ENCODE assay signal across 17 cellular contexts in the genomic region with DNA sequence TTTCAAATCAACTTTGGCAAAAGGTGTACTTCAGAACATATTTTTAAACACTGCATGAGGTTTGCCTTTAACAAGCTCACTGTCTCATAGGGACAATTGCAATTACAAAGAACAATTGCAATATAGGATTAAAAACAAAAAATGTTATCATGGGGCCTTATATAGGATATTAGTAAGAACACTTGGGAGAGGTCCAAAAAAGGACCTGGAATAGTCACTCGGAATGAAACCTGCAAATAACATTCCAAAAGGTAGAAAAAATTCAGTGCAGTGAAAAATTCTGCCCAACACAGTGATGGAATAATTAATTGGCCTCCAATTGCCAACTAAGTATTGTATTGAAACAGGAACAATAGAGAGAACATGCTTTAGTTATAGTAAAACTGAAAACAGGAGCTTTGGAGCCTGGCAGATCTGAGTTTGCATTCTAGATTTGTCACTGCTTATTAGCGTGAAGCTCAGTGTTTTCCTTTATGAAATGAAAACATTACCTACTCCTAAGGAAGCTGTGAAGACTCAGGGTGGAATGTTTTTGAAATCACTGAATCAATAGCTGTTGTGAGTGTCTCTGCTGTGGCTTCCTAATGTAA.
DNase-seq lines count a peak whose midpoint lies in the region; ATAC-seq, FAIRE-seq and TF ChIP-seq lines count a peak whose summit lies in the region.
"Had no signal": no experiment of that assay in that cellular context is flagged by ENCODE, and none has a peak within 500 bp of the region (broad histone marks: within the 10 kb centered on the region; RNA-seq: fewer than 3 reads in every experiment).

No MANE protein-coding gene starts in this region.

- CTCF ChIA-PET in HEK293 (lab: Yijun Ruan, JAX), result interaction anchor here (0.9 kb wide), 1 partner anchor 755 kb away, joined by 3 read pairs; no protein-coding TSS in a partner anchor

- H3K27ac Mint-ChIP-seq in astrocyte (ENCODE audit: unreplicated experiment) (no peak overlapping the region), glutamatergic neuron (ENCODE audit: unreplicated experiment) (peak overlapping the region; percentile 20)
- H3K27ac Mint-ChIP-seq: CD4-positive, alpha-beta memory T cell had no signal

- H3K4me3 Mint-ChIP-seq in astrocyte (ENCODE audit: unreplicated experiment), result no peak overlapping the region
- no peak overlapping the region for H3K4me3 Mint-ChIP-seq in glutamatergic neuron (ENCODE audit: unreplicated experiment)
- H3K4me3 Mint-ChIP-seq: CD4-positive, alpha-beta memory T cell had no signal

- H3K4me1 ChIP-seq in HEK293 (ENCODE audit: control insufficient read depth, insufficient read depth, low read length) (no peaks in the 10 kb centered on the region), astrocyte (ENCODE audit: insufficient read depth, low read length) (no peaks in the 10 kb centered on the region), smooth muscle cell (ENCODE audit: low read depth) (peaks cover 16% of the 10 kb centered on the region), SJCRH30 (peaks cover 23% of the 10 kb centered on the region)
- H3K4me1 ChIP-seq: BE2C had no signal

- H4K20me1 ChIP-seq in astrocyte (ENCODE audit: insufficient read depth, low read length) (no peaks in the 10 kb centered on the region), smooth muscle cell (ENCODE audit: low read depth) (no peaks in the 10 kb centered on the region)

- H3K79me2 ChIP-seq in astrocyte (ENCODE audit: insufficient read depth, low read length), result no peaks in the 10 kb centered on the region
- H3K79me2 ChIP-seq in smooth muscle cell (ENCODE audit: low read depth), result no peaks in the 10 kb centered on the region

- H2AFZ ChIP-seq in astrocyte (ENCODE audit: low read depth, low read length) (no peak overlapping the region), smooth muscle cell (ENCODE audit: low read depth) (peak overlapping the region; percentile 18)

- H3K27ac ChIP-seq in HEK293 (ENCODE audit: extremely low read depth, low read depth, low read length) (no peak overlapping the region), astrocyte (ENCODE audit: low read depth, low read length) (peak overlapping the region; percentile 46), smooth muscle cell (ENCODE audit: low read depth) (no peak overlapping the region), SJCRH30 (no peak overlapping the region; the same call in 1 of the 2 replicates)

- ATAC-seq in GM21786 (IDR thresholded peaks at IDR 0.05; ENCODE audit: unreplicated experiment), result no peak

- peak overlapping the region; percentile 49 for H3K4me2 ChIP-seq in astrocyte (ENCODE audit: low read length)
- no peak overlapping the region for H3K4me2 ChIP-seq in smooth muscle cell

- FAIRE-seq in astrocyte (lab: Jason Lieb, UNC), result no peak

- POLR2A ChIA-PET in HEK293 (lab: Yijun Ruan, JAX), result interaction anchor here (0.7 kb wide), 1 partner anchor 199 kb away, joined by 3 read pairs; the partner anchor contains the start of gene COL21A1

- peaks cover 19% of the 10 kb centered on the region for H3K4me1 Mint-ChIP-seq in astrocyte (ENCODE audit: low read depth, unreplicated experiment)
- peaks cover 6% of the 10 kb centered on the region for H3K4me1 Mint-ChIP-seq in glutamatergic neuron (ENCODE audit: low read depth, unreplicated experiment)
- H3K4me1 Mint-ChIP-seq: CD4-positive, alpha-beta memory T cell had no signal

- H3F3A ChIP-seq in smooth muscle cell (ENCODE audit: low read depth), result peaks cover 11% of the 10 kb centered on the region

- no peak for DNase-seq in astrocyte (ENCODE audit: low read depth)
- DNase-seq in glutamatergic neuron, result no peak
- no peak for DNase-seq in smooth muscle cell (lab: John Stamatoyannopoulos, UW; ENCODE audit: unreplicated experiment)
- DNase-seq in DMS153 (lab: John Stamatoyannopoulos, UW), result no peak
- DNase-seq in SJCRH30, result no peak
- DNase-seq: BE2C; CD4-positive, alpha-beta memory T cell; DMS79 treated with DMSO at 0.1 percent for 48 hours; GDM1; KG1; NCI-H1092; NCI-H187; NCI-H446; NCI-H748 treated with DMSO at 0.1 percent for 48 hours; Right ventricle myocardium superior had no signal

- H3K9me3 Mint-ChIP-seq in astrocyte (ENCODE audit: unreplicated experiment), result no peaks in the 10 kb centered on the region
- H3K9me3 Mint-ChIP-seq in glutamatergic neuron (ENCODE audit: unreplicated experiment), result no peaks in the 10 kb centered on the region

- 72% methylated on average over 2 of the region's 2 CpGs for WGBS in smooth muscle cell (ENCODE audit: low lambda C conversion rate)

- H3K9ac ChIP-seq in astrocyte (ENCODE audit: low read length) (peak overlapping the region; percentile 23), smooth muscle cell (ENCODE audit: low read depth) (no peak overlapping the region)

- H3K27me3 ChIP-seq in astrocyte (ENCODE audit: insufficient read depth, low read length) (no peaks in the 10 kb centered on the region), smooth muscle cell (ENCODE audit: low read depth) (no peaks in the 10 kb centered on the region), SJCRH30 (no peaks in the 10 kb centered on the region)
- H3K27me3 ChIP-seq: BE2C had no signal

- H3K9me3 ChIP-seq in HEK293 (ENCODE audit: control insufficient read depth, insufficient read depth, low read depth, low read length) (no peaks in the 10 kb centered on the region), astrocyte (ENCODE audit: insufficient read depth, low read depth, low read length) (no peaks in the 10 kb centered on the region), smooth muscle cell (replicated peaks; ENCODE audit: low read depth) (no peaks in the 10 kb centered on the region), SJCRH30 (replicated peaks) (no peaks in the 10 kb centered on the region)
- H3K9me3 ChIP-seq: BE2C had no signal

- H3K36me3 Mint-ChIP-seq in astrocyte (ENCODE audit: low read depth, unreplicated experiment) (no peaks in the 10 kb centered on the region), glutamatergic neuron (ENCODE audit: unreplicated experiment) (no peaks in the 10 kb centered on the region)
- H3K36me3 Mint-ChIP-seq: CD4-positive, alpha-beta memory T cell had no signal

- no peak for TF ChIP-seq CTCF in HEK293 (tag by site-specific recombination; IDR thresholded peaks at IDR 0.05)
- TF ChIP-seq CTCF in astrocyte (IDR thresholded peaks at IDR 0.05; ENCODE audit: insufficient read depth, low read depth, low read length), result no peak
- TF ChIP-seq CTCF in glutamatergic neuron (IDR thresholded peaks at IDR 0.05; ENCODE audit: partially characterized antibody, unreplicated experiment), result no peak
- no peak for TF ChIP-seq CTCF in smooth muscle cell (IDR thresholded peaks at IDR 0.05; ENCODE audit: borderline replicate concordance, insufficient read depth, poor library complexity, severe bottlenecking)

- H3K27me3 Mint-ChIP-seq in astrocyte (ENCODE audit: low read depth, unreplicated experiment) (no peaks in the 10 kb centered on the region), glutamatergic neuron (ENCODE audit: unreplicated experiment) (no peaks in the 10 kb centered on the region)
- H3K27me3 Mint-ChIP-seq: CD4-positive, alpha-beta memory T cell had no signal

- H3K4me3 ChIP-seq in HEK293 (ENCODE audit: low read depth, low read length), result no peak overlapping the region
- no peak overlapping the region for H3K4me3 ChIP-seq in astrocyte (ENCODE audit: insufficient read depth, low read depth, low read length)
- no peak overlapping the region for H3K4me3 ChIP-seq in smooth muscle cell
- no peak overlapping the region for H3K4me3 ChIP-seq in SJCRH30

- H3K36me3 ChIP-seq in HEK293 (ENCODE audit: control insufficient read depth in 2 of 2, insufficient read depth in 1 of 2, low read length in 2 of 2) (no peaks in the 10 kb centered on the region), astrocyte (ENCODE audit: insufficient read depth, low read length) (no peaks in the 10 kb centered on the region), smooth muscle cell (ENCODE audit: low read depth) (no peaks in the 10 kb centered on the region), SJCRH30 (no peaks in the 10 kb centered on the region)
- H3K36me3 ChIP-seq: BE2C had no signal

TF ChIP-seq in HEK293, 187 proteins besides CTCF, POLR2A, EP300 and RAD21:
- TF ChIP-seq ZNF114 (tag by site-specific recombination; IDR thresholded peaks at IDR 0.05) (no peak), ZNF830 (tag by site-specific recombination; IDR thresholded peaks at IDR 0.05; ENCODE audit: low read depth) (no peak), OSR2 (tag by site-specific recombination; IDR thresholded peaks at IDR 0.05) (0 out of 2 replicates have a peak, but pooled peaks have one; percentile 11), ZNF214 (tag by site-specific recombination; IDR thresholded peaks at IDR 0.05; ENCODE audit: borderline replicate concordance) (no peak), ZBTB8A (tag by site-specific recombination; IDR thresholded peaks at IDR 0.05) (no peak), ZNF335 (tag by site-specific recombination; conservative IDR thresholded peaks at IDR 0.05) (0 out of 2 replicates have a peak, but pooled peaks have one; percentile 10), ZNF48 (tag by site-specific recombination; IDR thresholded peaks at IDR 0.05) (no peak), ZNF660 (tag by site-specific recombination; IDR thresholded peaks at IDR 0.05) (no peak), ZBTB48 (tag by site-specific recombination; IDR thresholded peaks at IDR 0.05) (no peak), ZNF610 (tag by site-specific recombination; IDR thresholded peaks at IDR 0.05; ENCODE audit: borderline replicate concordance) (no peak), ZNF76 (tag by site-specific recombination; IDR thresholded peaks at IDR 0.05; ENCODE audit: borderline replicate concordance, low read depth) (no peak), ZNF514 (tag by site-specific recombination; IDR thresholded peaks at IDR 0.05) (no peak), HOXA7 (CRISPR knock-in tag; IDR thresholded peaks at IDR 0.05; ENCODE audit: borderline replicate concordance) (no peak), ZFHX2 (tag by site-specific recombination; conservative IDR thresholded peaks at IDR 0.05) (no peak)
- TF ChIP-seq, protein P1, sequence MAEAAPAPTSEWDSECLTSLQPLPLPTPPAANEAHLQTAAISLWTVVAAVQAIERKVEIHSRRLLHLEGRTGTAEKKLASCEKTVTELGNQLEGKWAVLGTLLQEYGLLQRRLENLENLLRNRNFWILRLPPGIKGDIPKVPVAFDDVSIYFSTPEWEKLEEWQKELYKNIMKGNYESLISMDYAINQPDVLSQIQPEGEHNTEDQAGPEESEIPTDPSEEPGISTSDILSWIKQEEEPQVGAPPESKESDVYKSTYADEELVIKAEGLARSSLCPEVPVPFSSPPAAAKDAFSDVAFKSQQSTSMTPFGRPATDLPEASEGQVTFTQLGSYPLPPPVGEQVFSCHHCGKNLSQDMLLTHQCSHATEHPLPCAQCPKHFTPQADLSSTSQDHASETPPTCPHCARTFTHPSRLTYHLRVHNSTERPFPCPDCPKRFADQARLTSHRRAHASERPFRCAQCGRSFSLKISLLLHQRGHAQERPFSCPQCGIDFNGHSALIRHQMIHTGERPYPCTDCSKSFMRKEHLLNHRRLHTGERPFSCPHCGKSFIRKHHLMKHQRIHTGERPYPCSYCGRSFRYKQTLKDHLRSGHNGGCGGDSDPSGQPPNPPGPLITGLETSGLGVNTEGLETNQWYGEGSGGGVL (tag by site-specific recombination; IDR thresholded peaks at IDR 0.05), result no peak
